ENCODE assay signal across 1 cellular context in the genomic region with DNA sequence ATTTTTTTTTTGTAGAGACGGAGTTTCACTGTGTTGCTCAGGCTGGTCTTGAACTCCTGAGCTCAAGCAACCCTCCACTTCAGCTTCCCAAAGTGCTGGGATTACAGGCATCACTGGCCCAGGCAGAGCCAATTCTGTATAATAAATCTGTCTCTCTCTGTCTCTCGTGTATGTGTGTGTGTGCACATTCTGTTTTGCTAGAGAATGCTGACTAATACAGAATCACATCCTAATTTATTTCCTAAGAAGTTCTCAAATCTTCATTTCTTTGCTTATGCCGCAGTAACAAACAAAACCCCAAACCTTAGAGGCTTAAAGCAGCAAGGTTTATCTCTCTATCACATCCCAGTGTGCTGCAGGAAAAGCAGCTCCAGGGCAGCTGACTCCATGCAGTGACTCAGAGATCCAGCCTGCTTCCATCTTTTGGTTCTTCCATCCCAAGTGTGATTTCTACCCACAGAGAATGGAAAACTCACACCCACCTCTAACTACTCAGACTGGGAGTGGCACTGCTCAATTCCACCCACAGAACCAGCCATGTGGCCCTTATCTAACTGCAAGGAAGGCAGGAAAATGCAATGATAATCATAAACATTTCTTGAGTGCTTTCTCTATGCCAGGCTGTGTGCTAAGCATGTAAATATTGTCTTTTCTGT.
TF ChIP-seq lines count a peak whose summit lies in the region.

No MANE protein-coding gene starts in this region.

TF ChIP-seq in SK-N-SH, 30 proteins besides CTCF, POLR2A, EP300 and RAD21:
- no peak for TF ChIP-seq FOSL2 (IDR thresholded peaks at IDR 0.05; ENCODE audit: borderline replicate concordance, low read depth)
- TF ChIP-seq FOXM1 (IDR thresholded peaks at IDR 0.05; ENCODE audit: low read depth) = no peak
- no peak for TF ChIP-seq YY1 (IDR thresholded peaks at IDR 0.05; ENCODE audit: low read depth)
- no peak for TF ChIP-seq RCOR1 (IDR thresholded peaks at IDR 0.05; ENCODE audit: low read length)
- TF ChIP-seq, protein P1, sequence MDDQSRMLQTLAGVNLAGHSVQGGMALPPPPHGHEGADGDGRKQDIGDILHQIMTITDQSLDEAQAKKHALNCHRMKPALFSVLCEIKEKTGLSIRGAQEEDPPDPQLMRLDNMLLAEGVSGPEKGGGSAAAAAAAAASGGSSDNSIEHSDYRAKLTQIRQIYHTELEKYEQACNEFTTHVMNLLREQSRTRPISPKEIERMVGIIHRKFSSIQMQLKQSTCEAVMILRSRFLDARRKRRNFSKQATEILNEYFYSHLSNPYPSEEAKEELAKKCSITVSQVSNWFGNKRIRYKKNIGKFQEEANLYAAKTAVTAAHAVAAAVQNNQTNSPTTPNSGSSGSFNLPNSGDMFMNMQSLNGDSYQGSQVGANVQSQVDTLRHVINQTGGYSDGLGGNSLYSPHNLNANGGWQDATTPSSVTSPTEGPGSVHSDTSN (IDR thresholded peaks at IDR 0.05) = no peak
